ENCODE assay signal across 8 cellular contexts in genomic region chr18:2961828-2962227, GRCh38. TPM values are rescaled to one million over a fixed set of nuclear protein-coding genes. Genes with fewer than 3 reads are reported as not detected.
A peak's percentile ranks its signal among the peaks of the same experiment; 100 is the strongest.
DNase-seq lines count a peak whose midpoint lies in the region; ATAC-seq and TF ChIP-seq lines count a peak whose summit lies in the region.

No MANE protein-coding gene starts in this region.

- CTCF ChIA-PET in SK-N-SH (lab: Yijun Ruan, JAX): interaction anchor here (1.2 to 1.7 kb wide), 4 partner anchors 14 to 284 kb away, joined by 3 to 4 read pairs (median 4); no protein-coding TSS in a partner anchor

- peaks cover 9 to 11% of the 10 kb centered on the region in 2 experiments; a peak in 3 of 4 replicates for H3K4me1 ChIP-seq in SK-N-SH (ENCODE audit: control insufficient read depth in 1 of 2, insufficient read depth in 2 of 2, low read depth in 1 of 2, low read length in 1 of 2)
- peaks cover 9 to 58% (median 11%) of the 10 kb centered on the region in 3 donors for H3K4me1 ChIP-seq in gastroesophageal sphincter
- H3K4me1 ChIP-seq in skeletal muscle tissue (ENCODE audit: control insufficient read depth in 3 of 3, insufficient read depth in 3 of 3, low read length in 3 of 3): peaks cover 5 to 30% (median 15%) of the 10 kb centered on the region in 3 donors

- no peak for TF ChIP-seq RAD21 in SK-N-SH (IDR thresholded peaks at IDR 0.05; ENCODE audit: low read length)

- H3K27me3 ChIP-seq in SK-N-SH (ENCODE audit: insufficient read depth) (no peaks in the 10 kb centered on the region), gastroesophageal sphincter (no peaks in the 10 kb centered on the region), skeletal muscle tissue (ENCODE audit: control insufficient read depth in 3 of 3, insufficient read depth in 3 of 3, low read length in 3 of 3) (no peaks in the 10 kb centered on the region)

- TF ChIP-seq EP300 in SK-N-SH (IDR thresholded peaks at IDR 0.05; ENCODE audit: borderline replicate concordance in 1 of 2, low read depth in 1 of 2, low read length in 1 of 2) (no peak), gastroesophageal sphincter (IDR thresholded peaks at IDR 0.05) (no peak)

- H3K79me2 ChIP-seq in SK-N-SH (ENCODE audit: insufficient read depth): peaks cover 49% of the 10 kb centered on the region

- no peak overlapping the region; the same call in 1 of the 2 replicates for H3K4me2 ChIP-seq in SK-N-SH

- no peaks in the 10 kb centered on the region for H3K9me2 ChIP-seq in SK-N-SH

- no peak overlapping the region for H3K27ac ChIP-seq in SK-N-SH (ENCODE audit: low read depth in 2 of 2, low read length in 1 of 2)
- peak overlapping the region in 3 of 4 donors; percentile 24 to 60 (median 55) for H3K27ac ChIP-seq in gastroesophageal sphincter
- peak overlapping the region; percentile 55 for H3K27ac ChIP-seq in skeletal muscle tissue (ENCODE audit: low read depth, low read length)

- H3K9me3 ChIP-seq in SK-N-SH: no peaks in the 10 kb centered on the region
- no peaks in the 10 kb centered on the region for H3K9me3 ChIP-seq in gastroesophageal sphincter
- no peaks in the 10 kb centered on the region for H3K9me3 ChIP-seq in skeletal muscle tissue (ENCODE audit: control insufficient read depth in 3 of 3, low read length in 3 of 3)

- H3F3A ChIP-seq in SK-N-SH (replicated peaks; ENCODE audit: insufficient read depth): no peaks in the 10 kb centered on the region

- peak; percentile 13 for DNase-seq in SK-N-SH
- DNase-seq in omental fat pad (ENCODE audit: low spot score): no peak
- DNase-seq in GM10266 (ENCODE audit: extremely low spot score): no peak
- DNase-seq in SW480 (ENCODE audit: low spot score): no peak

- TF ChIP-seq POLR2A in gastroesophageal sphincter (IDR thresholded peaks at IDR 0.05): no peak

- no peak overlapping the region for H2AFZ ChIP-seq in SK-N-SH (ENCODE audit: low read depth)

- TF ChIP-seq CTCF in SK-N-SH (IDR thresholded peaks at IDR 0.05) (no peak), gastroesophageal sphincter (IDR thresholded peaks at IDR 0.05) (no peak), omental fat pad (IDR thresholded peaks at IDR 0.05) (no peak), GM10266 (IDR thresholded peaks at IDR 0.05; ENCODE audit: control insufficient read depth, insufficient read depth, low read depth, missing control alignments) (no peak)

- peak; percentile 20 for ATAC-seq in GM18868 (IDR thresholded peaks at IDR 0.05; ENCODE audit: unreplicated experiment)
- no peak for ATAC-seq in gastroesophageal sphincter
- ATAC-seq in omental fat pad (ENCODE audit: low FRiP score): no peak
- no peak for ATAC-seq in GM19463 (IDR thresholded peaks at IDR 0.05; ENCODE audit: unreplicated experiment)

- H3K4me3 ChIP-seq in SK-N-SH (ENCODE audit: low read depth in 2 of 2, low read length in 1 of 2): no peak overlapping the region
- no peak overlapping the region for H3K4me3 ChIP-seq in gastroesophageal sphincter
- no peak overlapping the region for H3K4me3 ChIP-seq in skeletal muscle tissue (ENCODE audit: low read length in 3 of 3)

- H3K9ac ChIP-seq in SK-N-SH (no peak overlapping the region), skeletal muscle tissue (ENCODE audit: low read depth in 1 of 3, low read length in 3 of 3) (no peak overlapping the region)

- WGBS in SK-N-SH (ENCODE audit: low lambda C conversion rate): 83% methylated on average over 5 of the region's 5 CpGs
- 51 to 57% methylated on average over 4 of the region's 5 CpGs for WGBS in gastroesophageal sphincter (ENCODE audit: low coverage in 1 of 2), 2 donors

- H3K36me3 ChIP-seq in SK-N-SH (replicated peaks in 1 of 2; ENCODE audit: control insufficient read depth in 1 of 2, insufficient read depth in 2 of 2, low read length in 1 of 2) (peaks cover 7 to 9% of the 10 kb centered on the region in 2 experiments), gastroesophageal sphincter (no peaks in the 10 kb centered on the region), skeletal muscle tissue (ENCODE audit: control insufficient read depth in 3 of 3, insufficient read depth in 3 of 3, low read length in 3 of 3) (no peaks in the 10 kb centered on the region)

- POLR2A ChIA-PET in SK-N-SH (lab: Yijun Ruan, JAX): no interaction called here

- no peaks in the 10 kb centered on the region for H4K20me1 ChIP-seq in SK-N-SH (ENCODE audit: insufficient read depth)

TF ChIP-seq in SK-N-SH, 30 proteins besides CTCF, POLR2A, EP300 and RAD21:
- TF ChIP-seq MAX (IDR thresholded peaks at IDR 0.05; ENCODE audit: low read depth) (no peak), CHD2 (IDR thresholded peaks at IDR 0.05; ENCODE audit: low read length, partially characterized antibody) (no peak), RFX5 (IDR thresholded peaks at IDR 0.05; ENCODE audit: low read length) (no peak), GABPA (IDR thresholded peaks at IDR 0.05; ENCODE audit: low read depth) (no peak), TAF1 (IDR thresholded peaks at IDR 0.05; ENCODE audit: borderline replicate concordance, low read depth, low read length) (no peak), NFIC (IDR thresholded peaks at IDR 0.05; ENCODE audit: borderline replicate concordance) (no peak), FOXM1 (IDR thresholded peaks at IDR 0.05; ENCODE audit: low read depth) (no peak), EZH2phosphoT487 (IDR thresholded peaks at IDR 0.05; ENCODE audit: borderline replicate concordance, low read depth) (no peak), USF1 (IDR thresholded peaks at IDR 0.05; ENCODE audit: borderline replicate concordance, low read depth) (no peak), POLR2AphosphoS5 (IDR thresholded peaks at IDR 0.05; ENCODE audit: low read depth, low read length) (no peak)

RNA-seq across cellular contexts. Expression of gene LPIN2, which starts 51.1 kb away (rescaled TPM):
- polyA plus RNA-seq in SK-N-SH (2012; rRNA removed): 19.3 and 20.3 TPM in 2 replicates
- polyA plus RNA-seq in SK-N-SH (2012; cell fraction: cytosol; rRNA removed): 18.9 and 20.5 TPM in 2 replicates
- polyA plus RNA-seq in SK-N-SH (2012; cell fraction: nucleus; rRNA removed): 17.1 and 27.5 TPM in 2 replicates
- total RNA-seq in gastroesophageal sphincter (10 to 100 TPM; 17.6 to 34.3 (median 25.6) TPM), skeletal muscle tissue (11.0 TPM), omental fat pad (10 to 100 TPM; 21.3 to 35.5 (median 31.7) TPM)

Comparison
In these comparisons a context has a peak if more than half of its experiments do, and no peak if none do; other contexts are left out.
1. H3K27ac ChIP-seq: peak in gastroesophageal sphincter (3 of 4) and skeletal muscle tissue (single experiment); none in SK-N-SH (0 of 2).